11 cellular contexts compared by ENCODE assay signal in genomic region chr1:15938628-15939161, GRCh38. TPM values are rescaled to one million over a fixed set of nuclear protein-coding genes. Genes with fewer than 3 reads are reported as not detected.
DNase-seq lines count a peak whose midpoint lies in the region; ATAC-seq and TF ChIP-seq lines count a peak whose summit lies in the region.
"Had no signal": no experiment of that assay in that cellular context is flagged by ENCODE, and none has a peak within 500 bp of the region (broad histone marks: within the 10 kb centered on the region; RNA-seq: fewer than 3 reads in every experiment).

No MANE protein-coding gene starts in this region.

- H3K27me3 ChIP-seq in DND-41 (ENCODE audit: insufficient read depth, low read length, poor library complexity) (no peaks in the 10 kb centered on the region), spleen (replicated peaks in 1 of 7) (no peaks in the 10 kb centered on the region)

- no peak overlapping the region for H3K4me2 ChIP-seq in DND-41 (ENCODE audit: insufficient read depth, low read length)

- TF ChIP-seq CTCF in DND-41 (IDR thresholded peaks at IDR 0.05; ENCODE audit: borderline replicate concordance, extremely low read depth, low read length, poor library complexity, severe bottlenecking), result no peak
- TF ChIP-seq CTCF in RWPE1 (conservative IDR thresholded peaks at IDR 0.05; ENCODE audit: low read depth), result no peak
- no peak for TF ChIP-seq CTCF in spleen (IDR thresholded peaks at IDR 0.05 in 8 of 11, conservative IDR thresholded peaks at IDR 0.05 in 3 of 11)
- TF ChIP-seq CTCF in Calu3 (IDR thresholded peaks at IDR 0.05; ENCODE audit: unreplicated experiment), result no peak

- intact Hi-C loops in spleen (cut with DNase I; ENCODE audit: low total_unique reads) (no loop called here), Calu3 (cut with micrococcal nuclease; ENCODE audit: unreplicated experiment) (no loop called here)

- no peak overlapping the region for H3K9ac ChIP-seq in DND-41 (ENCODE audit: low read depth, low read length)

- H2AFZ ChIP-seq in DND-41 (ENCODE audit: low read depth, low read length), result no peak overlapping the region

- H3K36me3 Mint-ChIP-seq in Calu3 (ENCODE audit: insufficient read depth, unreplicated experiment), result peaks cover 58% of the 10 kb centered on the region

- H3K27ac ChIP-seq in DND-41 (ENCODE audit: low read length) (no peak overlapping the region), RWPE1 (peak overlapping the region; percentile 75), spleen (peak overlapping the region in 7 of 8 donors; percentile 2 to 76 (median 35))

- H3K4me3 Mint-ChIP-seq in Calu3 (ENCODE audit: low read depth, unreplicated experiment), result no peak overlapping the region

- POLR2A ChIA-PET in RWPE1 (lab: Yijun Ruan, JAX; ENCODE audit: low non-redundant PET), result no interaction called here

- peaks cover 97% of the 10 kb centered on the region for H3K36me3 ChIP-seq in DND-41 (ENCODE audit: insufficient read depth, low read length)
- H3K36me3 ChIP-seq in spleen, result peaks cover 6 to 100% (median 96%) of the 10 kb centered on the region in 6 donors

- H3K4me1 ChIP-seq in DND-41 (ENCODE audit: insufficient read depth, low read length), result no peaks in the 10 kb centered on the region
- H3K4me1 ChIP-seq in spleen, result peaks cover 0 to 54% (median 23%) of the 10 kb centered on the region in 6 donors

- no peaks in the 10 kb centered on the region for H3K9me3 Mint-ChIP-seq in Calu3 (ENCODE audit: low read depth, unreplicated experiment)

- WGBS in spleen, 5 donors, result 78 to 93% (median 90%) methylated on average over 4 to 8 of the region's 8 CpGs

- ATAC-seq in DND-41 (ENCODE audit: insufficient read depth, low read depth), result no peak

- no TSS peak for BruUV-seq in Calu3 (replicated peaks; lab: Mats Ljungman, UMichigan)

- DNase-seq in DND-41, result peak; percentile 5
- no peak for DNase-seq in RWPE1 (ENCODE audit: low spot score)
- DNase-seq in germinal center (ENCODE audit: low spot score), result peak; percentile 3
- no peak for DNase-seq in spleen
- DNase-seq in Calu3, result no peak
- no peak for DNase-seq in NCI-H2107 treated with DMSO at 0.1 percent for 48 hours (lab: John Stamatoyannopoulos, UW; ENCODE audit: unreplicated experiment)
- no peak for DNase-seq in GM19240 (ENCODE audit: insufficient read length, low spot score)
- DNase-seq in NCI-H1436 (lab: John Stamatoyannopoulos, UW), result no peak
- DNase-seq: activated CD4-positive, CD25-positive, alpha-beta regulatory T cell; left cardiac atrium; NCI-H187 treated with DMSO at 0.1 percent for 48 hours had no signal

- H3K79me2 ChIP-seq in DND-41 (ENCODE audit: insufficient read depth, low read length), result no peaks in the 10 kb centered on the region

- CTCF ChIA-PET in RWPE1 (lab: Yijun Ruan, JAX), result interaction anchor here (0.6 kb wide), 3 partner anchors 121 to 287 kb away, joined by 3 to 4 read pairs (median 3); no protein-coding TSS in a partner anchor
- CTCF ChIA-PET in Calu3 (lab: Charles Lee), result no interaction called here

- no peaks in the 10 kb centered on the region for H3K4me1 Mint-ChIP-seq in Calu3 (ENCODE audit: low read depth, unreplicated experiment)

- H3K9me3 ChIP-seq in DND-41 (ENCODE audit: insufficient read depth, low read length, severe bottlenecking) (no peaks in the 10 kb centered on the region), spleen (no peaks in the 10 kb centered on the region)

- H3K27ac Mint-ChIP-seq in Calu3 (ENCODE audit: unreplicated experiment), result no peak overlapping the region

- H3K4me3 ChIP-seq in DND-41 (ENCODE audit: low read depth in 1 of 2, low read length in 2 of 2) (no peak overlapping the region), spleen (no peak overlapping the region)

- H3K27me3 Mint-ChIP-seq in Calu3 (ENCODE audit: unreplicated experiment), result no peaks in the 10 kb centered on the region

- H4K20me1 ChIP-seq in DND-41 (ENCODE audit: insufficient read depth, low read length), result peaks cover 77% of the 10 kb centered on the region

- no peak for TF ChIP-seq POLR2A in spleen (IDR thresholded peaks at IDR 0.05)

RNA-seq across cellular contexts. Expression of gene ZBTB17, which starts 37.2 kb away (rescaled TPM):
- total RNA-seq in spleen (10 to 100 TPM; 36.8 to 73.4 (median 52.1) TPM), Calu3 (2022) (22.1 and 26.6 TPM in 2 replicates)
- 100 to 1,000 TPM in 2 of 3 donors, 10 to 100 TPM in 1; 46.5 to 139 (median 111) TPM for polyA plus RNA-seq in spleen

Comparison
In these comparisons a context has a peak if more than half of its experiments do, and no peak if none do; other contexts are left out.
1. DNase-seq: peak in DND-41 (single experiment) and germinal center (single experiment); none in RWPE1 (single experiment), spleen (single experiment), Calu3 (single experiment), NCI-H2107 treated with DMSO at 0.1 percent for 48 hours (single experiment), GM19240 (single experiment) and NCI-H1436 (single experiment).